17 cellular contexts compared by ENCODE assay signal in genomic region chr22:48955351-48956311, GRCh38.
DNase-seq lines count a peak whose midpoint lies in the region; ATAC-seq and TF ChIP-seq lines count a peak whose summit lies in the region.
"Had no signal": no experiment of that assay in that cellular context is flagged by ENCODE, and none has a peak within 500 bp of the region (broad histone marks: within the 10 kb centered on the region; RNA-seq: fewer than 3 reads in every experiment).

No MANE protein-coding gene starts in this region.

- H3K27ac ChIP-seq in testis, result no peak overlapping the region
- H3K27ac ChIP-seq: BLaER1, sigmoid colon had no signal

- DNase-seq in activated CD4-positive, alpha-beta memory T cell treated with anti-CD3 and anti-CD28 coated beads, Interleukin-2, amount 10 ng/mL, durations not matched to agents 7 days and 5 days, result peak; percentile 15
- no peak for DNase-seq in activated CD4-positive, alpha-beta memory T cell treated with anti-CD3 and anti-CD28 coated beads for 36 hours
- DNase-seq in SK-N-DZ (ENCODE audit: low spot score) (peak; percentile 57), mesenteric fat pad (ENCODE audit: low spot score) (peak; percentile 84), testis (peak; percentile 12), NCI-H446 (lab: John Stamatoyannopoulos, UW) (no peak), HK-2 (ENCODE audit: unreplicated experiment) (no peak)
- DNase-seq: activated CD4-positive, CD25-positive, alpha-beta regulatory T cell; activated naive CD4-positive, alpha-beta T cell treated with anti-CD3 and anti-CD28 coated beads for 36 hours; hippocampal formation; Kasumi-1; sigmoid colon; SK-N-SH; T-helper 9 cell had no signal

- CTCF ChIA-PET in activated CD4-positive, alpha-beta memory T cell treated with anti-CD3 and anti-CD28 coated beads, Interleukin-2, amount 10 ng/mL, durations not matched to agents 7 days and 5 days (lab: Charles Lee), result no interaction called here
- CTCF ChIA-PET in activated CD4-positive, alpha-beta memory T cell treated with anti-CD3 and anti-CD28 coated beads for 36 hours (lab: Charles Lee), result no interaction called here

- ATAC-seq in GM18870 (IDR thresholded peaks at IDR 0.05; ENCODE audit: unreplicated experiment), result no peak

- TF ChIP-seq CTCF in testis (IDR thresholded peaks at IDR 0.05), result no peak

- H3K4me1 ChIP-seq in testis, result no peaks in the 10 kb centered on the region
- H3K4me1 ChIP-seq: sigmoid colon had no signal

- no peaks in the 10 kb centered on the region for H3K4me1 Mint-ChIP-seq in activated CD4-positive, alpha-beta memory T cell treated with anti-CD3 and anti-CD28 coated beads, Interleukin-2, amount 10 ng/mL, durations not matched to agents 7 days and 5 days
- no peaks in the 10 kb centered on the region for H3K4me1 Mint-ChIP-seq in activated CD4-positive, alpha-beta memory T cell treated with anti-CD3 and anti-CD28 coated beads for 36 hours (ENCODE audit: low read depth)

- POLR2A ChIA-PET in activated CD4-positive, alpha-beta memory T cell treated with anti-CD3 and anti-CD28 coated beads, Interleukin-2, amount 10 ng/mL, durations not matched to agents 7 days and 5 days (lab: Charles Lee), result no interaction called here
- POLR2A ChIA-PET in activated CD4-positive, alpha-beta memory T cell treated with anti-CD3 and anti-CD28 coated beads for 36 hours (lab: Charles Lee), result no interaction called here

- no peaks in the 10 kb centered on the region for H3K36me3 Mint-ChIP-seq in activated CD4-positive, alpha-beta memory T cell treated with anti-CD3 and anti-CD28 coated beads, Interleukin-2, amount 10 ng/mL, durations not matched to agents 7 days and 5 days (ENCODE audit: low read depth)
- no peaks in the 10 kb centered on the region for H3K36me3 Mint-ChIP-seq in activated CD4-positive, alpha-beta memory T cell treated with anti-CD3 and anti-CD28 coated beads for 36 hours

- no peaks in the 10 kb centered on the region for H3K36me3 ChIP-seq in testis (ENCODE audit: low read depth, missing control alignments)
- H3K36me3 ChIP-seq: BLaER1, sigmoid colon had no signal

- WGBS in testis, 2 donors, result 84 to 85% methylated on average over 18 to 36 of the region's 36 CpGs

- H3K4me3 ChIP-seq in testis, result no peak overlapping the region
- H3K4me3 ChIP-seq: BLaER1, sigmoid colon had no signal

- no peak for TF ChIP-seq POLR2A in testis (IDR thresholded peaks at IDR 0.05)

- intact Hi-C loops in activated CD4-positive, alpha-beta memory T cell treated with anti-CD3 and anti-CD28 coated beads for 36 hours (cut with micrococcal nuclease), result no loop called here
- intact Hi-C loops in testis (cut with DNase I; ENCODE audit: low total_unique reads), result no loop called here

- peaks cover 17% of the 10 kb centered on the region for H3K9me3 Mint-ChIP-seq in activated CD4-positive, alpha-beta memory T cell treated with anti-CD3 and anti-CD28 coated beads, Interleukin-2, amount 10 ng/mL, durations not matched to agents 7 days and 5 days
- no peaks in the 10 kb centered on the region for H3K9me3 Mint-ChIP-seq in activated CD4-positive, alpha-beta memory T cell treated with anti-CD3 and anti-CD28 coated beads for 36 hours

- no peaks in the 10 kb centered on the region for H3K9me3 ChIP-seq in testis
- H3K9me3 ChIP-seq: BLaER1, sigmoid colon, SK-N-SH had no signal

- H3K4me3 Mint-ChIP-seq in activated CD4-positive, alpha-beta memory T cell treated with anti-CD3 and anti-CD28 coated beads, Interleukin-2, amount 10 ng/mL, durations not matched to agents 7 days and 5 days, result no peak overlapping the region
- no peak overlapping the region for H3K4me3 Mint-ChIP-seq in activated CD4-positive, alpha-beta memory T cell treated with anti-CD3 and anti-CD28 coated beads for 36 hours
- H3K4me3 Mint-ChIP-seq: activated naive CD4-positive, alpha-beta T cell treated with anti-CD3 and anti-CD28 coated beads for 36 hours; stimulated activated naive CD8-positive, alpha-beta T cell treated with anti-CD3 and anti-CD28 coated beads, Interleukin-15, Interleukin-2, amounts not matched to agents 100 ng/mL and 50 ng/mL, for 24 hours had no signal

- no peak overlapping the region for H3K27ac Mint-ChIP-seq in activated CD4-positive, alpha-beta memory T cell treated with anti-CD3 and anti-CD28 coated beads, Interleukin-2, amount 10 ng/mL, durations not matched to agents 7 days and 5 days
- H3K27ac Mint-ChIP-seq in activated CD4-positive, alpha-beta memory T cell treated with anti-CD3 and anti-CD28 coated beads for 36 hours, result no peak overlapping the region
- H3K27ac Mint-ChIP-seq: activated naive CD4-positive, alpha-beta T cell treated with anti-CD3 and anti-CD28 coated beads for 36 hours; stimulated activated naive CD8-positive, alpha-beta T cell treated with anti-CD3 and anti-CD28 coated beads, Interleukin-15, Interleukin-2, amounts not matched to agents 100 ng/mL and 50 ng/mL, for 24 hours had no signal

- no peaks in the 10 kb centered on the region for H3K27me3 Mint-ChIP-seq in activated CD4-positive, alpha-beta memory T cell treated with anti-CD3 and anti-CD28 coated beads, Interleukin-2, amount 10 ng/mL, durations not matched to agents 7 days and 5 days
- H3K27me3 Mint-ChIP-seq in activated CD4-positive, alpha-beta memory T cell treated with anti-CD3 and anti-CD28 coated beads for 36 hours, result peaks cover 11% of the 10 kb centered on the region

- H3K27me3 ChIP-seq in testis, result no peaks in the 10 kb centered on the region

Comparison
In these comparisons a context has a peak if more than half of its experiments do, and no peak if none do; other contexts are left out.
1. DNase-seq: peak in activated CD4-positive, alpha-beta memory T cell treated with anti-CD3 and anti-CD28 coated beads, Interleukin-2, amount 10 ng/mL, durations not matched to agents 7 days and 5 days (single experiment), SK-N-DZ (single experiment), mesenteric fat pad (single experiment) and testis (single experiment); none in activated CD4-positive, alpha-beta memory T cell treated with anti-CD3 and anti-CD28 coated beads for 36 hours (single experiment), NCI-H446 (0 of 2) and HK-2 (single experiment).